12 cellular contexts compared by ENCODE assay signal in genomic region chr6:24060982-24061754, GRCh38.
DNase-seq lines count a peak whose midpoint lies in the region; ATAC-seq, FAIRE-seq and TF ChIP-seq lines count a peak whose summit lies in the region.
"Had no signal": no experiment of that assay in that cellular context is flagged by ENCODE, and none has a peak within 500 bp of the region (broad histone marks: within the 10 kb centered on the region; RNA-seq: fewer than 3 reads in every experiment).

No MANE protein-coding gene starts in this region.

- in situ Hi-C loops in HAP-1 (cut with MboI; ENCODE audit: low sequenced_read_pairs) = no loop called here

- H3K4me3 ChIP-seq in HAP-1 = no peak overlapping the region
- H3K4me3 ChIP-seq: cardiac muscle cell, esophagus muscularis mucosa had no signal

- CTCF ChIA-PET in MCF 10A (lab: Yijun Ruan, JAX) = interaction anchor here (0.5 to 1.2 kb wide), 2 partner anchors 11 to 32 kb away, joined by 4 to 5 read pairs; no protein-coding TSS in a partner anchor

- H3K9me3 ChIP-seq in HAP-1 = no peaks in the 10 kb centered on the region
- H3K9me3 ChIP-seq: esophagus muscularis mucosa had no signal

- no peaks in the 10 kb centered on the region for H3K36me3 Mint-ChIP-seq in activated naive CD4-positive, alpha-beta T cell treated with anti-CD3 and anti-CD28 coated beads, Interleukin-2, amount 50 U/mL, for 72 hours
- H3K36me3 Mint-ChIP-seq in MCF 10A (ENCODE audit: insufficient read depth, unreplicated experiment) = peaks cover 7% of the 10 kb centered on the region

- peak; percentile 17 for DNase-seq in GM18507 (ENCODE audit: extremely low spot score, insufficient read length, low read depth)
- DNase-seq in activated naive CD4-positive, alpha-beta T cell treated with anti-CD3 and anti-CD28 coated beads, Interleukin-2, amount 50 U/mL, for 72 hours (ENCODE audit: low spot score in 2 of 2) = no peak
- DNase-seq in MCF 10A (ENCODE audit: unreplicated experiment) = no peak
- DNase-seq in HAP-1 (ENCODE audit: low spot score in 2 of 2) = no peak
- no peak for DNase-seq in NCI-H187 (lab: John Stamatoyannopoulos, UW)
- DNase-seq: activated CD4-positive, alpha-beta T cell treated with anti-CD3 and anti-CD28 coated beads for 1 hour; activated effector memory CD4-positive, alpha-beta T cell treated with anti-CD3 and anti-CD28 coated beads, Interleukin-2, amount 50 U/mL, for 16 hours had no signal

- BruUV-seq in MCF 10A (replicated peaks; lab: Mats Ljungman, UMichigan) = no TSS peak

- peak; percentile 82 for FAIRE-seq in GM18507 (lab: Jason Lieb, UNC)

- H3K4me1 Mint-ChIP-seq in MCF 10A (ENCODE audit: insufficient read depth, unreplicated experiment) = no peaks in the 10 kb centered on the region

- POLR2A ChIA-PET in MCF 10A (lab: Yijun Ruan, JAX) = no interaction called here

- no peaks in the 10 kb centered on the region for H3K27me3 Mint-ChIP-seq in MCF 10A (ENCODE audit: insufficient read depth, unreplicated experiment)

- no peak overlapping the region for H3K4me3 Mint-ChIP-seq in MCF 10A (ENCODE audit: unreplicated experiment)

- H3K9me3 Mint-ChIP-seq in activated naive CD4-positive, alpha-beta T cell treated with anti-CD3 and anti-CD28 coated beads, Interleukin-2, amount 50 U/mL, for 72 hours = peaks cover 3 to 5% of the 10 kb centered on the region in 2 donors
- H3K9me3 Mint-ChIP-seq in MCF 10A (ENCODE audit: unreplicated experiment) = peaks cover 7% of the 10 kb centered on the region

- no peaks in the 10 kb centered on the region for H3K27me3 ChIP-seq in HAP-1 (ENCODE audit: low read depth)
- H3K27me3 ChIP-seq: cardiac muscle cell, esophagus muscularis mucosa had no signal

- no peaks in the 10 kb centered on the region for H3K36me3 ChIP-seq in HAP-1 (replicated peaks)
- H3K36me3 ChIP-seq: cardiac muscle cell, esophagus muscularis mucosa had no signal

- H3K4me1 ChIP-seq in HAP-1 = no peaks in the 10 kb centered on the region
- H3K4me1 ChIP-seq: esophagus muscularis mucosa had no signal

- no peak for TF ChIP-seq CTCF in MCF 10A (IDR thresholded peaks at IDR 0.05; ENCODE audit: unreplicated experiment)

- intact Hi-C loops in MCF 10A (cut with micrococcal nuclease) = loop anchor here (10.0 kb wide), 1 partner anchor 324 kb away; no protein-coding TSS in a partner anchor

- no peak overlapping the region for H3K27ac Mint-ChIP-seq in activated naive CD4-positive, alpha-beta T cell treated with anti-CD3 and anti-CD28 coated beads, Interleukin-2, amount 50 U/mL, for 72 hours
- no peak overlapping the region for H3K27ac Mint-ChIP-seq in MCF 10A (ENCODE audit: low read depth, unreplicated experiment)

- peak; percentile 76 for ATAC-seq in GM19468 (IDR thresholded peaks at IDR 0.05; ENCODE audit: extremely low read depth, unreplicated experiment)
- peak; percentile 94 for ATAC-seq in HG02885 (IDR thresholded peaks at IDR 0.05; ENCODE audit: poor library complexity, unreplicated experiment)
- ATAC-seq in HG03521 (IDR thresholded peaks at IDR 0.05; ENCODE audit: unreplicated experiment) = peak; percentile 96
- no peak for ATAC-seq in activated naive CD4-positive, alpha-beta T cell treated with anti-CD3 and anti-CD28 coated beads, Interleukin-2, amount 50 U/mL, for 72 hours

Comparison
In these comparisons a context has a peak if more than half of its experiments do, and no peak if none do; other contexts are left out.
1. ATAC-seq: peak in GM19468 (single experiment), HG02885 (single experiment) and HG03521 (single experiment); none in activated naive CD4-positive, alpha-beta T cell treated with anti-CD3 and anti-CD28 coated beads, Interleukin-2, amount 50 U/mL, for 72 hours (0 of 2).